Comparison of ENCODE assay signal across 8 cellular contexts in genomic region chr16:56931253-56931768, GRCh38. TPM values are rescaled to one million over a fixed set of nuclear protein-coding genes. Genes with fewer than 3 reads are reported as not detected.
DNase-seq lines count a peak whose midpoint lies in the region; ATAC-seq and TF ChIP-seq lines count a peak whose summit lies in the region.

No MANE protein-coding gene starts in this region.

- peak overlapping the region; percentile 92 for H3K4me3 ChIP-seq in GM12864 (ENCODE audit: low read depth, low read length)
- peak overlapping the region; percentile 45 for H3K4me3 ChIP-seq in iPS-15b (ENCODE audit: low read depth, low read length)

- H3K27me3 ChIP-seq in iPS-15b (ENCODE audit: control insufficient read depth, insufficient read depth, low read length), result no peaks in the 10 kb centered on the region

- H3K36me3 ChIP-seq in iPS-15b (ENCODE audit: control insufficient read depth, insufficient read depth, low read length), result peaks cover 3% of the 10 kb centered on the region

- DNase-seq in GM12864 (ENCODE audit: low read depth) (no peak), HT1080 (ENCODE audit: low read depth) (peak; percentile 10), NCI-H1694 (lab: John Stamatoyannopoulos, UW) (no peak), 8988T (no peak)
- DNase-seq in activated naive CD4-positive, alpha-beta T cell treated with anti-CD3 and anti-CD28 coated beads, Interleukin-2, amount 50 U/mL, for 72 hours (ENCODE audit: low spot score in 2 of 2), result no peak
- DNase-seq in stimulated activated naive CD8-positive, alpha-beta T cell treated with anti-CD3 and anti-CD28 coated beads, Interleukin-15, Interleukin-2, amounts not matched to agents 100 U/mL and 50 U/mL, for 24 hours, result no peak

- H3K36me3 Mint-ChIP-seq in activated naive CD4-positive, alpha-beta T cell treated with anti-CD3 and anti-CD28 coated beads, Interleukin-2, amount 50 U/mL, for 72 hours, result peaks cover 21 to 41% of the 10 kb centered on the region in 2 donors

- peaks cover 8% of the 10 kb centered on the region for H3K4me1 ChIP-seq in iPS-15b (ENCODE audit: control insufficient read depth, insufficient read depth, low read length)

- ATAC-seq in GM21515 (IDR thresholded peaks at IDR 0.05; ENCODE audit: unreplicated experiment), result peak; percentile 40
- no peak for ATAC-seq in activated naive CD4-positive, alpha-beta T cell treated with anti-CD3 and anti-CD28 coated beads, Interleukin-2, amount 50 U/mL, for 72 hours
- ATAC-seq in stimulated activated naive CD8-positive, alpha-beta T cell treated with anti-CD3 and anti-CD28 coated beads, Interleukin-15, Interleukin-2, amounts not matched to agents 100 U/mL and 50 U/mL, for 24 hours, result peak; percentile 12

- peak overlapping the region; percentile 97 to 99 for H3K27ac Mint-ChIP-seq in activated naive CD4-positive, alpha-beta T cell treated with anti-CD3 and anti-CD28 coated beads, Interleukin-2, amount 50 U/mL, for 72 hours

- H3K9ac ChIP-seq in iPS-15b (ENCODE audit: low read depth, low read length), result peak overlapping the region; percentile 70

- no peaks in the 10 kb centered on the region for H3K9me3 ChIP-seq in iPS-15b (ENCODE audit: control insufficient read depth, insufficient read depth, low read length)

- H3K9me3 Mint-ChIP-seq in activated naive CD4-positive, alpha-beta T cell treated with anti-CD3 and anti-CD28 coated beads, Interleukin-2, amount 50 U/mL, for 72 hours, result peaks cover 0 to 5% of the 10 kb centered on the region in 2 donors

- no peak for TF ChIP-seq CTCF in GM12864 (IDR thresholded peaks at IDR 0.05; ENCODE audit: low read depth, low read length, missing control alignments)

RNA-seq across cellular contexts. Expression of gene HERPUD1, which starts 0.6 kb away (rescaled TPM):
- total RNA-seq in HT1080 (2014; rRNA removed; shearing (Covaris generic)), result 38.9 and 65.3 TPM in 2 replicates
- 168 and 183 TPM in 2 replicates for polyA plus RNA-seq in HT1080 (2015; cell fraction: cytosol; rRNA removed)
- polyA plus RNA-seq in HT1080 (2015; cell fraction: nucleus; rRNA removed), result 140 and 167 TPM in 2 replicates
- 100 to 1,000 TPM; 146 to 175 TPM for total RNA-seq in activated naive CD4-positive, alpha-beta T cell treated with anti-CD3 and anti-CD28 coated beads, Interleukin-2, amount 50 U/mL, for 72 hours

RNA-seq across cellular contexts. Expression of gene CETP, which starts 30.4 kb away (rescaled TPM):
- total RNA-seq in HT1080 (2014; rRNA removed; shearing (Covaris generic)), result not detected in 2 replicates
- polyA plus RNA-seq in HT1080 (2015; cell fraction: cytosol; rRNA removed), result not detected in 2 replicates
- polyA plus RNA-seq in HT1080 (2015; cell fraction: nucleus; rRNA removed), result not detected in 2 replicates
- not detected for total RNA-seq in activated naive CD4-positive, alpha-beta T cell treated with anti-CD3 and anti-CD28 coated beads, Interleukin-2, amount 50 U/mL, for 72 hours

RNA-seq across cellular contexts. Expression of gene NLRC5, which starts 58.0 kb away (rescaled TPM):
- 13.6 and 14.3 TPM in 2 replicates for total RNA-seq in HT1080 (2014; rRNA removed; shearing (Covaris generic))
- 3.6 and 5.9 TPM in 2 replicates for polyA plus RNA-seq in HT1080 (2015; cell fraction: cytosol; rRNA removed)
- polyA plus RNA-seq in HT1080 (2015; cell fraction: nucleus; rRNA removed), result 18.2 and 19.3 TPM in 2 replicates
- 100 to 1,000 TPM; 231 to 254 TPM for total RNA-seq in activated naive CD4-positive, alpha-beta T cell treated with anti-CD3 and anti-CD28 coated beads, Interleukin-2, amount 50 U/mL, for 72 hours

Comparison
In these comparisons a context has a peak if more than half of its experiments do, and no peak if none do; other contexts are left out.
1. ATAC-seq: peak in GM21515 (single experiment) and stimulated activated naive CD8-positive, alpha-beta T cell treated with anti-CD3 and anti-CD28 coated beads, Interleukin-15, Interleukin-2, amounts not matched to agents 100 U/mL and 50 U/mL, for 24 hours (single experiment); none in activated naive CD4-positive, alpha-beta T cell treated with anti-CD3 and anti-CD28 coated beads, Interleukin-2, amount 50 U/mL, for 72 hours (0 of 2).
2. RNA of gene NLRC5, which starts 58.0 kb away (total RNA-seq): 231 to 254 TPM in activated naive CD4-positive, alpha-beta T cell treated with anti-CD3 and anti-CD28 coated beads, Interleukin-2, amount 50 U/mL, for 72 hours; 13.6 to 14.3 TPM in HT1080; every median in the first group is over 10 times any median in the second.